In the genomic region with DNA sequence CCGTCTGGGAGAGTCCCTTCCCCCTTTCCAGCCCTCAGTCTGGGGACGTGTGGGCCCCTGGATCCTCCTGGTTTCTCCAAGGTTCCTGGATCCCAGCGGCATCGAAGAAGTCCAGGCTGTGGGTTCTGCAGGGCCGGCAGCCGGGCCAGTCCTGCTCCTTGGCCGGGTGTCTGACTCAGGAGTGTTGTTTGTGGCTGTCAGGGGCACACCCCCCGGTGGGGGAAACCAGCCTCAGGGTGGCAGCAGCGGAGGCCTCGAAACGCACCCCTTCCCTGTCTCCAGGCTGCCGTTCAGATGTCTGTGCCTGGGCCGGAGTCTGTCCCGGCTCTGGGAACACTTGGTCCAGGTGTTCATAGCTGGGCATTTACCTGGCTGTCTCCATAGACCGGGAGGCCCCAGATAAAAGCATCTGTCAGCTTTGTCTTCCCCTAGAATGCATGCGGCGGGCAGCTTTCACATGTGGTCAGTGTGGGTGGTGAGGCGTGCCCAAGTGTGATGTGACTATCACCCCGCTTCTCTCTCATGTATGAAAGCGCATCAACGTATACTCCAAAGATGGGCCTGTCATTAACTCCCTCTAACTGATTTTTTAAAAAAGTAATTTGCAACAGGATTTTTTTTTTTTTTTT, we compare ENCODE assay signal across 15 cellular contexts. TPM values are rescaled to one million over a fixed set of nuclear protein-coding genes. Genes with fewer than 3 reads are reported as not detected.
DNase-seq lines count a peak whose midpoint lies in the region; TF ChIP-seq lines count a peak whose summit lies in the region.
"Had no signal": no experiment of that assay in that cellular context is flagged by ENCODE, and none has a peak within 500 bp of the region (broad histone marks: within the 10 kb centered on the region; RNA-seq: fewer than 3 reads in every experiment).

No MANE protein-coding gene starts in this region.

- no peak overlapping the region for H4K91ac ChIP-seq in neuronal stem cell (ENCODE audit: low read depth, low read length, poor library complexity)

- peak; percentile 62 for DNase-seq in stimulated activated naive CD4-positive, alpha-beta T cell treated with Interleukin-2 at 50 U/mL for 16 hours (lab: John Stamatoyannopoulos, UW)
- no peak for DNase-seq in stimulated activated naive CD4-positive, alpha-beta T cell (lab: John Stamatoyannopoulos, UW)
- peak; percentile 85 to 87 for DNase-seq in activated T-cell treated with anti-CD3 and anti-CD28 coated beads, Interleukin-2, amount 50 U/mL, for 48 hours
- DNase-seq in neuronal stem cell (ENCODE audit: low spot score), result no peak
- no peak for DNase-seq in LoVo (ENCODE audit: low spot score)
- DNase-seq in endothelial cell (ENCODE audit: low spot score), result no peak
- no peak for DNase-seq in ACHN
- no peak for DNase-seq in NCI-H146 (lab: John Stamatoyannopoulos, UW)
- DNase-seq: mammary epithelial cell, NCI-H2171, retina, thyroid gland had no signal

- peaks cover 0 to 1% of the 10 kb centered on the region in 2 donors for H3K9me3 ChIP-seq in neuronal stem cell (replicated peaks in 1 of 2; ENCODE audit: control insufficient read depth in 2 of 2, insufficient read depth in 1 of 2, low read depth in 1 of 2, low read length in 2 of 2)
- H3K9me3 ChIP-seq: thyroid gland had no signal

- H3K27ac Mint-ChIP-seq in endothelial cell (ENCODE audit: unreplicated experiment), result no peak overlapping the region

- no peak overlapping the region for H4K8ac ChIP-seq in neuronal stem cell (ENCODE audit: low read depth, low read length)

- H3K36me3 Mint-ChIP-seq in endothelial cell (ENCODE audit: low read depth, unreplicated experiment), result no peaks in the 10 kb centered on the region

- H3K36me3 ChIP-seq in neuronal stem cell (replicated peaks in 1 of 2; ENCODE audit: control insufficient read depth in 2 of 2, insufficient read depth in 2 of 2, low read length in 2 of 2), result no peaks in the 10 kb centered on the region
- H3K36me3 ChIP-seq: thyroid gland had no signal

- no peak overlapping the region for H3K14ac ChIP-seq in neuronal stem cell (ENCODE audit: low read length)

- no peak overlapping the region for H3K4me2 ChIP-seq in neuronal stem cell (ENCODE audit: insufficient read depth, low read length, poor library complexity, severe bottlenecking)

- H3K27ac ChIP-seq in neuronal stem cell (replicated peaks; ENCODE audit: low read length), result no peak overlapping the region
- H3K27ac ChIP-seq: thyroid gland had no signal

- H2BK5ac ChIP-seq in neuronal stem cell (ENCODE audit: low read length), result peak overlapping the region; percentile 39

- no peaks in the 10 kb centered on the region for H3K9me3 Mint-ChIP-seq in endothelial cell (ENCODE audit: unreplicated experiment)

- peaks cover 6% of the 10 kb centered on the region for H3K79me1 ChIP-seq in neuronal stem cell (ENCODE audit: low read depth, low read length)

- peaks cover 0 to 32% (median 2%) of the 10 kb centered on the region in 3 experiments for H3K27me3 ChIP-seq in neuronal stem cell (ENCODE audit: control insufficient read depth in 3 of 3, insufficient read depth in 3 of 3, low read depth in 1 of 3, low read length in 3 of 3)
- H3K27me3 ChIP-seq: thyroid gland had no signal

- no CpG with 5 or more reads among the region's 21 CpGs for whole genome bisulfite sequencing in neuronal stem cell (ENCODE audit: extremely low coverage in 2 of 2, insufficient read length in 2 of 2, insufficient replicate concordance in 1 of 2), 2 donors

- H2AFZ ChIP-seq in neuronal stem cell (ENCODE audit: low read length), result no peak overlapping the region

- no peak overlapping the region for H3K4me3 Mint-ChIP-seq in endothelial cell (ENCODE audit: unreplicated experiment)

- peak overlapping the region; percentile 76 for H3K18ac ChIP-seq in neuronal stem cell (ENCODE audit: low read length)

- no peak overlapping the region for H3K4me3 ChIP-seq in neuronal stem cell (ENCODE audit: low read length in 2 of 2)
- H3K4me3 ChIP-seq: thyroid gland had no signal

- no peak overlapping the region for H3K4ac ChIP-seq in neuronal stem cell (ENCODE audit: low read length)

- no peak overlapping the region for H3K23ac ChIP-seq in neuronal stem cell (ENCODE audit: low read depth, low read length, poor library complexity)

- peaks cover 0 to 4% of the 10 kb centered on the region in 2 donors for H3K4me1 ChIP-seq in neuronal stem cell (ENCODE audit: control insufficient read depth in 2 of 2, insufficient read depth in 1 of 2, low read depth in 1 of 2, low read length in 2 of 2)
- H3K4me1 ChIP-seq: thyroid gland had no signal

- no peak for TF ChIP-seq CTCF in endothelial cell (IDR thresholded peaks at IDR 0.05; ENCODE audit: unreplicated experiment)

- H3K27me3 Mint-ChIP-seq in endothelial cell (ENCODE audit: unreplicated experiment), result no peaks in the 10 kb centered on the region

- H2BK120ac ChIP-seq in neuronal stem cell (ENCODE audit: low read depth, low read length), result no peak overlapping the region

- H3K4me1 Mint-ChIP-seq in endothelial cell (ENCODE audit: unreplicated experiment), result peaks cover 10% of the 10 kb centered on the region

- peak overlapping the region; percentile 26 for H2BK15ac ChIP-seq in neuronal stem cell (ENCODE audit: low read length)

- no peak overlapping the region for H2BK12ac ChIP-seq in neuronal stem cell (ENCODE audit: low read length)

- in situ Hi-C loops in ACHN (cut with HindIII; ENCODE audit: low pct_ligation_motif_present, low pct_unique_long_range_greater_than_20kb, low sequenced_read_pairs), result no loop called here

- peak overlapping the region; percentile 47 for H2AK5ac ChIP-seq in neuronal stem cell (ENCODE audit: low read depth, low read length)

- H3K9ac ChIP-seq in neuronal stem cell (ENCODE audit: low read depth, low read length, poor library complexity), result no peak overlapping the region

RNA-seq across cellular contexts. Expression of a gene that starts 3.6 kb away (rescaled TPM):
- polyA plus RNA-seq in neuronal stem cell (2013, experiment 1 of 2), result 2.9 TPM
- polyA plus RNA-seq in neuronal stem cell (2013, experiment 2 of 2), result 3.1 TPM
- 10.6 TPM for total RNA-seq in endothelial cell (ENCODE audit: unreplicated experiment)

RNA-seq across cellular contexts. Expression of a gene that starts 43.2 kb away (rescaled TPM):
- polyA plus RNA-seq in neuronal stem cell (2013, experiment 1 of 2), result 0.35 TPM
- 0.42 TPM for polyA plus RNA-seq in neuronal stem cell (2013, experiment 2 of 2)
- total RNA-seq in endothelial cell (ENCODE audit: unreplicated experiment), result 1.9 TPM
- total RNA-seq: glomerular endothelial cell, HepG2, RPMI7951 had no signal
- polyA plus RNA-seq: HepG2 had no signal

Comparison
In these comparisons a context has a peak if more than half of its experiments do, and no peak if none do; other contexts are left out.
1. DNase-seq: peak in stimulated activated naive CD4-positive, alpha-beta T cell treated with Interleukin-2 at 50 U/mL for 16 hours (single experiment) and activated T-cell treated with anti-CD3 and anti-CD28 coated beads, Interleukin-2, amount 50 U/mL, for 48 hours (2 of 2); none in stimulated activated naive CD4-positive, alpha-beta T cell (0 of 6), neuronal stem cell (single experiment), LoVo (single experiment), endothelial cell (single experiment), ACHN (single experiment) and NCI-H146 (single experiment).